12 cellular contexts compared by ENCODE assay signal in the genomic region with DNA sequence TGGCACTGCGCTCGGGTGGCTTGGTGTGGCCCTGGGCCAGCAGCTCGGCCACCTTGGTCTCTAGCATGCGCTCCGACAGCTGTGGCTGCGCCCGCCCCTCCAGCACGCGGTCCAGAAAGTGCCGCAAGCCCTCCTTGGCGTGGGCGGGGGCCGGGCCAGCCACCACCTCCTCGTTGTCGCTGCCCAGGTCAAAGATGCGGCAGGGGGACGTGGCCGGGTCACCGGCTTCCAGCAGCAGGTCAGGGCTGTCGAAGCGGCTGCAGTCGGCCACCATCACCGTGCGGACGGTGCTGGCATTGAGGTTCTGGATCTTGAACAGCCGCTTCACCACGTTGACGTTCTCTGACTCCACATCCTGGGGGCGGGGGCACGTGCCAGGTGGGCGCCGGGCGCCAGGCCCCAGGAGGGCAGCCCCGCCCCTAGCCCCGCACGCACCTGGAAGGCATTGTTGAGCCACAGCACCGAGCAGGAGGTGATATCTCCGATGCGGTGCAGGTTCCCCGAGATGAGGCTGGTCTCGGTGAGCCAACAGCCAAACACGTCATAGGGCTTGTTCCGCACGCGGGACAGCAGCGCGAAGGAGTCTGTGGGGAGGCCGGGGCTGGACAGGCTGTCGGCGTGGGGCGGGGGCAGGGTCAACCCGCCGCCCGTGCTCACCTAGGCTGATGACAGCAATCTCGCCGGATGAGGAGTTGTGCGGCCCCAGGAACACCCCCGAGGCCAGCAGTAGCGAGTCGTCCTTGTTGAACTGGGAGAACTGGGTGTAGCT. TPM values are rescaled to one million over a fixed set of nuclear protein-coding genes. Genes with fewer than 3 reads are reported as not detected.
DNase-seq lines count a peak whose midpoint lies in the region; ATAC-seq and TF ChIP-seq lines count a peak whose summit lies in the region.
"Had no signal": no experiment of that assay in that cellular context is flagged by ENCODE, and none has a peak within 500 bp of the region (broad histone marks: within the 10 kb centered on the region; RNA-seq: fewer than 3 reads in every experiment).

No MANE protein-coding gene starts in this region.

- H3K27ac Mint-ChIP-seq in activated T-cell treated with anti-CD3 and anti-CD28 coated beads, Interleukin-2, amount 50 U/mL, for 24 hours = peak overlapping the region; percentile 71
- H3K27ac Mint-ChIP-seq in activated B cell treated with CpG ODN at 0.5 μM for 24 hours = no peak overlapping the region
- peak overlapping the region in 1 of 2 donors; percentile 80 for H3K27ac Mint-ChIP-seq in stimulated activated naive CD8-positive, alpha-beta T cell treated with anti-CD3 and anti-CD28 coated beads, Interleukin-15, amount 100 ng/mL, for 72 hours

- no peaks in the 10 kb centered on the region for H3K9me3 Mint-ChIP-seq in activated T-cell treated with anti-CD3 and anti-CD28 coated beads, Interleukin-2, amount 50 U/mL, for 24 hours
- H3K9me3 Mint-ChIP-seq in activated B cell treated with CpG ODN at 0.5 μM for 24 hours = no peaks in the 10 kb centered on the region
- no peaks in the 10 kb centered on the region for H3K9me3 Mint-ChIP-seq in stimulated activated naive CD8-positive, alpha-beta T cell treated with anti-CD3 and anti-CD28 coated beads, Interleukin-15, amount 100 ng/mL, for 72 hours

- peak overlapping the region; percentile 82 for H3K4me3 Mint-ChIP-seq in activated T-cell treated with anti-CD3 and anti-CD28 coated beads, Interleukin-2, amount 50 U/mL, for 24 hours
- peak overlapping the region; percentile 57 for H3K4me3 Mint-ChIP-seq in activated B cell treated with CpG ODN at 0.5 μM for 24 hours
- H3K4me3 Mint-ChIP-seq in stimulated activated naive CD8-positive, alpha-beta T cell treated with anti-CD3 and anti-CD28 coated beads, Interleukin-15, amount 100 ng/mL, for 72 hours = peak overlapping the region; percentile 15 to 83

- DNase-seq in activated T-cell treated with anti-CD3 and anti-CD28 coated beads, Interleukin-2, amount 50 U/mL, for 24 hours = no peak
- no peak for DNase-seq in activated T-cell treated with anti-CD3 and anti-CD28 coated beads, Interleukin-2, amount 50 U/mL, for 1 hour
- no peak for DNase-seq in activated B cell treated with CpG ODN at 0.5 μM for 24 hours
- peak; percentile 47 for DNase-seq in islet precursor cell
- DNase-seq in stimulated activated naive CD8-positive, alpha-beta T cell treated with anti-CD3 and anti-CD28 coated beads, Interleukin-15, amount 100 ng/mL, for 72 hours = no peak
- DNase-seq in Kasumi-1 (lab: John Stamatoyannopoulos, UW) = no peak
- DNase-seq in NCI-H128 (lab: John Stamatoyannopoulos, UW; ENCODE audit: unreplicated experiment) = no peak
- DNase-seq in CD1c-positive myeloid dendritic cell (ENCODE audit: extremely low spot score) = no peak
- DNase-seq: hypothalamus, KBM-7, NCI-H510A, thyroid gland had no signal

- peaks cover 60% of the 10 kb centered on the region for H3K36me3 Mint-ChIP-seq in activated T-cell treated with anti-CD3 and anti-CD28 coated beads, Interleukin-2, amount 50 U/mL, for 24 hours (ENCODE audit: low read depth)
- peaks cover 43% of the 10 kb centered on the region for H3K36me3 Mint-ChIP-seq in activated B cell treated with CpG ODN at 0.5 μM for 24 hours (ENCODE audit: low read depth)

- H3K27me3 Mint-ChIP-seq in activated T-cell treated with anti-CD3 and anti-CD28 coated beads, Interleukin-2, amount 50 U/mL, for 24 hours = no peaks in the 10 kb centered on the region
- no peaks in the 10 kb centered on the region for H3K27me3 Mint-ChIP-seq in activated B cell treated with CpG ODN at 0.5 μM for 24 hours
- no peaks in the 10 kb centered on the region for H3K27me3 Mint-ChIP-seq in stimulated activated naive CD8-positive, alpha-beta T cell treated with anti-CD3 and anti-CD28 coated beads, Interleukin-15, amount 100 ng/mL, for 72 hours

- POLR2A ChIA-PET in activated B cell treated with CpG ODN at 0.5 μM for 24 hours (lab: Charles Lee) = no interaction called here

- no peak for ATAC-seq in activated B cell treated with CpG ODN at 0.5 μM for 24 hours (ENCODE audit: low read depth)
- ATAC-seq in stimulated activated naive CD8-positive, alpha-beta T cell treated with anti-CD3 and anti-CD28 coated beads, Interleukin-15, amount 100 ng/mL, for 72 hours = no peak

- intact Hi-C loops in activated B cell treated with CpG ODN at 0.5 μM for 24 hours (cut with micrococcal nuclease) = loop anchor here (10.0 kb wide), 1 partner anchor 283 kb away; the partner anchor contains the start of genes CYSRT1, RNF208 and RNF224

- peaks cover 17% of the 10 kb centered on the region for H3K4me1 Mint-ChIP-seq in activated T-cell treated with anti-CD3 and anti-CD28 coated beads, Interleukin-2, amount 50 U/mL, for 24 hours (ENCODE audit: low read depth)
- H3K4me1 Mint-ChIP-seq in activated B cell treated with CpG ODN at 0.5 μM for 24 hours = peaks cover 9% of the 10 kb centered on the region
- peaks cover 30% of the 10 kb centered on the region for H3K4me1 Mint-ChIP-seq in stimulated activated naive CD8-positive, alpha-beta T cell treated with anti-CD3 and anti-CD28 coated beads, Interleukin-15, amount 100 ng/mL, for 72 hours

- no peak for TF ChIP-seq CTCF in activated B cell treated with CpG ODN at 0.5 μM for 24 hours (IDR thresholded peaks at IDR 0.05)

- CTCF ChIA-PET in activated B cell treated with CpG ODN at 0.5 μM for 24 hours (lab: Charles Lee) = no interaction called here

RNA-seq across cellular contexts. Expression of gene FBXW5, which starts 2.2 kb away (rescaled TPM):
- 81.5 and 82.1 TPM in 2 replicates for total RNA-seq in activated B cell treated with CpG ODN at 0.5 μM for 24 hours

RNA-seq across cellular contexts. Expression of gene C8G, which starts 2.7 kb away (rescaled TPM):
- total RNA-seq in activated B cell treated with CpG ODN at 0.5 μM for 24 hours = 0.69 and 3.4 TPM in 2 replicates

RNA-seq across cellular contexts. Expression of gene LCN12, which starts 9.8 kb away (rescaled TPM):
- total RNA-seq in activated B cell treated with CpG ODN at 0.5 μM for 24 hours = 2.4 TPM in 2 replicates

RNA-seq across cellular contexts. Expression of gene PTGDS, which starts 35.0 kb away (rescaled TPM):
- not detected in 2 replicates for total RNA-seq in activated B cell treated with CpG ODN at 0.5 μM for 24 hours

RNA-seq across cellular contexts. Expression of gene LCNL1, which starts 40.5 kb away (rescaled TPM):
- not detected in 2 replicates for total RNA-seq in activated B cell treated with CpG ODN at 0.5 μM for 24 hours
